23 cellular contexts compared by ENCODE assay signal in the genomic region with DNA sequence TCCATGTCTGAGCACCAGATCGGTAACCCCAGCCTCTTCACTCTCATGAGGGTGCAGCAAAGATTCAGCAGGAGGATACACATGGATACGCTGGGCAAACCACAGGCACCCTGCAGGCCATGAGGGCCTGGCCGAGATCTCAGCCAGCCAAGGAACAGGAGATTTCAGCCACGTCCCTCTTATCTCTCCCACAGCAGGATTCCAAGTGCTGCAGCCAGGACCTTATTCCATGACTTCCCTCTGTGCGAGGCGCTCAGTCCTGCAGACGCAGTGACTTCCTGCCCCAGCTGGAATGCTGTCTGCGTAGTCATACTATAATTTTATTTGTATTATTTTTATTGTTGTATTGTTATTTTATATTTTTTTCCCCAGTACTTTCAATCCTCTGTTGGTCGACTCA.
DNase-seq lines count a peak whose midpoint lies in the region; ATAC-seq, FAIRE-seq and TF ChIP-seq lines count a peak whose summit lies in the region.
"Had no signal": no experiment of that assay in that cellular context is flagged by ENCODE, and none has a peak within 500 bp of the region (broad histone marks: within the 10 kb centered on the region; RNA-seq: fewer than 3 reads in every experiment).

No MANE protein-coding gene starts in this region.

- H3K27ac ChIP-seq in left ventricle myocardium inferior (replicated peaks) = no peak overlapping the region
- H3K27ac ChIP-seq in spleen = no peak overlapping the region
- H3K27ac ChIP-seq: 22Rv1, BLaER1, C4-2B, GM23248 had no signal

- 74 to 82% (median 80%) methylated on average over 9 of the region's 9 CpGs for WGBS in spleen, 5 donors

- ATAC-seq in Right ventricle myocardium inferior (no peak), left lobe of liver (peak; percentile 53), GM21825 (IDR thresholded peaks at IDR 0.05; ENCODE audit: unreplicated experiment) (no peak)
- ATAC-seq: HCT116 had no signal

- FAIRE-seq in GM12892 (lab: Jason Lieb, UNC) = no peak
- FAIRE-seq: A204.1, GM12891 had no signal

- DNase-seq in Right ventricle myocardium inferior (ENCODE audit: missing footprints) (peak; percentile 25), left ventricle myocardium inferior (no peak), choroid plexus epithelial cell (ENCODE audit: low read depth) (peak; percentile 11), left lobe of liver (ENCODE audit: low spot score) (no peak), spleen (peak; percentile 38), GM12892 (ENCODE audit: insufficient read length) (no peak)
- no peak for DNase-seq in stimulated activated CD4-positive, alpha-beta T cell treated with anti-CD3 and anti-CD28 coated beads, Interleukin-15, amount 100 ng/mL, for 24 hours
- DNase-seq: Calu3; CD4-positive, CD25-positive, alpha-beta regulatory T cell; CD8-positive, alpha-beta memory T cell; DMS53; DMS79 treated with DMSO at 0.1 percent for 48 hours; GF-D8; GM23248; H9; HFFc6 had no signal

- no peak for TF ChIP-seq CTCF in left ventricle myocardium inferior (IDR thresholded peaks at IDR 0.05; ENCODE audit: borderline replicate concordance)
- TF ChIP-seq CTCF in choroid plexus epithelial cell (conservative IDR thresholded peaks at IDR 0.05; ENCODE audit: low read depth, low read length) = no peak
- TF ChIP-seq CTCF in spleen (IDR thresholded peaks at IDR 0.05 in 8 of 11, conservative IDR thresholded peaks at IDR 0.05 in 3 of 11) = no peak

- H3K9me3 ChIP-seq in left ventricle myocardium inferior (replicated peaks) = no peaks in the 10 kb centered on the region
- H3K9me3 ChIP-seq in spleen = no peaks in the 10 kb centered on the region

- no peaks in the 10 kb centered on the region for H3K36me3 ChIP-seq in left ventricle myocardium inferior
- no peaks in the 10 kb centered on the region for H3K36me3 ChIP-seq in spleen
- H3K36me3 ChIP-seq: BLaER1 had no signal

- H3K4me3 ChIP-seq in left ventricle myocardium inferior = no peak overlapping the region
- H3K4me3 ChIP-seq in choroid plexus epithelial cell (ENCODE audit: low read depth, low read length) = no peak overlapping the region
- H3K4me3 ChIP-seq in spleen = no peak overlapping the region
- H3K4me3 ChIP-seq: BLaER1, GM23248 had no signal

- intact Hi-C loops in Right ventricle myocardium inferior (cut with DNase I) (no loop called here), left ventricle myocardium inferior (cut with micrococcal nuclease) (no loop called here), spleen (cut with DNase I; ENCODE audit: low total_unique reads) (no loop called here)

- H3K27me3 ChIP-seq in left ventricle myocardium inferior (ENCODE audit: low read depth) = peaks cover 68% of the 10 kb centered on the region
- H3K27me3 ChIP-seq in spleen (replicated peaks in 1 of 7) = peaks cover 0 to 53% (median 0%) of the 10 kb centered on the region in 7 donors
- H3K27me3 ChIP-seq: BLaER1 had no signal

- H3K4me1 ChIP-seq in left ventricle myocardium inferior (no peaks in the 10 kb centered on the region), spleen (no peaks in the 10 kb centered on the region)

- TF ChIP-seq POLR2A in spleen (IDR thresholded peaks at IDR 0.05) (no peak), GM12892 (IDR thresholded peaks at IDR 0.05; ENCODE audit: low read depth, low read length) (no peak)

Comparison
In these comparisons a context has a peak if more than half of its experiments do, and no peak if none do; other contexts are left out.
1. DNase-seq: peak in Right ventricle myocardium inferior (single experiment), choroid plexus epithelial cell (single experiment) and spleen (single experiment); none in left ventricle myocardium inferior (single experiment), left lobe of liver (single experiment), stimulated activated CD4-positive, alpha-beta T cell treated with anti-CD3 and anti-CD28 coated beads, Interleukin-15, amount 100 ng/mL, for 24 hours (single experiment) and GM12892 (single experiment).